In genomic region chr1:186212574-186213224, GRCh38 we compare ENCODE assay signal across 8 cellular contexts.
DNase-seq lines count a peak whose midpoint lies in the region; ATAC-seq, FAIRE-seq and TF ChIP-seq lines count a peak whose summit lies in the region.

No MANE protein-coding gene starts in this region.

- CTCF ChIA-PET in HEK293 (lab: Yijun Ruan, JAX): interaction anchor here (0.5 to 3.7 kb wide), 23 partner anchors 9 to 1631 kb away, joined by 3 to 44 read pairs (median 4); no protein-coding TSS in a partner anchor

- FAIRE-seq in endometrium (lab: Jason Lieb, UNC): peak; percentile 43

- peak; percentile 57 for ATAC-seq in memory B cell (ENCODE audit: low read depth)
- ATAC-seq in HG03135 (IDR thresholded peaks at IDR 0.05; ENCODE audit: unreplicated experiment): no peak

- in situ Hi-C loops in ACHN (cut with HindIII; ENCODE audit: low pct_ligation_motif_present, low pct_unique_long_range_greater_than_20kb, low sequenced_read_pairs): no loop called here

- H3K27ac Mint-ChIP-seq in memory B cell: no peak overlapping the region

- H3K36me3 ChIP-seq in HEK293 (ENCODE audit: control insufficient read depth in 2 of 2, insufficient read depth in 1 of 2, low read length in 2 of 2): no peaks in the 10 kb centered on the region

- POLR2A ChIA-PET in HEK293 (lab: Yijun Ruan, JAX): no interaction called here

- H3K4me3 Mint-ChIP-seq in memory B cell: no peak overlapping the region

- H3K27ac ChIP-seq in HEK293 (ENCODE audit: extremely low read depth, low read depth, low read length): no peak overlapping the region

- no peaks in the 10 kb centered on the region for H3K27me3 Mint-ChIP-seq in memory B cell

- H3K4me1 ChIP-seq in HEK293 (ENCODE audit: control insufficient read depth, insufficient read depth, low read length): no peaks in the 10 kb centered on the region

- no peaks in the 10 kb centered on the region for H3K9me3 Mint-ChIP-seq in memory B cell

- DNase-seq in ACHN (peak; percentile 83), M059J (ENCODE audit: low read depth) (peak; percentile 82), RPMI7951 (ENCODE audit: low read depth) (peak; percentile 81), memory B cell (ENCODE audit: low spot score in 2 of 2) (peak in 1 of 2 donors; percentile 38)

- H3K4me3 ChIP-seq in HEK293 (ENCODE audit: low read depth, low read length): no peak overlapping the region

- H3K4me1 Mint-ChIP-seq in memory B cell: peaks cover 3% of the 10 kb centered on the region

- no peaks in the 10 kb centered on the region for H3K36me3 Mint-ChIP-seq in memory B cell

- H3K9me3 ChIP-seq in HEK293 (ENCODE audit: control insufficient read depth, insufficient read depth, low read depth, low read length): no peaks in the 10 kb centered on the region

- peak; percentile 87 for TF ChIP-seq CTCF in GM12872 (IDR thresholded peaks at IDR 0.05; ENCODE audit: insufficient read depth, low read depth, low read length)
- TF ChIP-seq CTCF in HEK293 (tag by site-specific recombination; IDR thresholded peaks at IDR 0.05): peak; percentile 84

TF ChIP-seq in HEK293, 187 proteins besides CTCF, POLR2A, EP300 and RAD21:
- TF ChIP-seq SCRT2 (tag by site-specific recombination; IDR thresholded peaks at IDR 0.05): peak; percentile 96
- TF ChIP-seq PRDM6 (tag by site-specific recombination; IDR thresholded peaks at IDR 0.05): no peak
- no peak for TF ChIP-seq ZNF704 (tag by site-specific recombination; IDR thresholded peaks at IDR 0.05)
- peak; percentile 67; the same call in 1 of the 2 replicates for TF ChIP-seq ZBTB17 (tag by site-specific recombination; IDR thresholded peaks at IDR 0.05)
- 0 out of 2 replicates have a peak, but pooled peaks have one; percentile 6 for TF ChIP-seq ZSCAN30 (tag by site-specific recombination; IDR thresholded peaks at IDR 0.05)
- peak; percentile 92 for TF ChIP-seq ZNF654 (tag by site-specific recombination; IDR thresholded peaks at IDR 0.05; ENCODE audit: low read depth)
- TF ChIP-seq SCRT1 (tag by site-specific recombination; IDR thresholded peaks at IDR 0.05; ENCODE audit: borderline replicate concordance): peak; percentile 93
